ENCODE assay signal across 8 cellular contexts in genomic region chr7:100586266-100587025, GRCh38. TPM values are rescaled to one million over a fixed set of nuclear protein-coding genes. Genes with fewer than 3 reads are reported as not detected.
DNase-seq lines count a peak whose midpoint lies in the region; ATAC-seq lines count a peak whose summit lies in the region.

Gene FBXO24, plus strand, starts transcription at chr7:100586328. Its CDS starts 298 bp downstream, at chr7:100586626.

- H3K27me3 Mint-ChIP-seq in effector memory CD8-positive, alpha-beta T cell, result peaks cover 7 to 18% of the 10 kb centered on the region in 2 donors

- peak within 1 kb of the TSS; percentile 94 to 95 for H3K27ac Mint-ChIP-seq in effector memory CD8-positive, alpha-beta T cell

- peak within 1 kb of the TSS; percentile 97 to 98 for H3K4me3 Mint-ChIP-seq in effector memory CD8-positive, alpha-beta T cell

- H3K9me3 Mint-ChIP-seq in effector memory CD8-positive, alpha-beta T cell, result no peaks in the 10 kb centered on the region

- peaks cover 30 to 33% of the 10 kb centered on the region in 2 donors for H3K4me1 Mint-ChIP-seq in effector memory CD8-positive, alpha-beta T cell (ENCODE audit: low read depth in 2 of 2)

- peak; percentile 72 for ATAC-seq in GM21367 (IDR thresholded peaks at IDR 0.05; ENCODE audit: unreplicated experiment)
- peak; percentile 80 for ATAC-seq in effector memory CD8-positive, alpha-beta T cell (replicated peaks)

- DNase-seq in COR-L47 (lab: John Stamatoyannopoulos, UW), result peak; percentile 99
- DNase-seq in HT1080 (ENCODE audit: low read depth), result peak; percentile 100
- peak; percentile 100 for DNase-seq in NOMO-1 (lab: John Stamatoyannopoulos, UW; ENCODE audit: unreplicated experiment in 2 of 2)
- DNase-seq in activated CD8-positive, alpha-beta memory T cell treated with anti-CD3 and anti-CD28 coated beads for 48 hours (ENCODE audit: low read depth in 2 of 3, low spot score in 2 of 3), result peak; percentile 91 to 98 (median 98)
- DNase-seq in effector memory CD8-positive, alpha-beta T cell, result peak; percentile 98 to 99 (median 99)
- peak; percentile 100 for DNase-seq in medulla oblongata (ENCODE audit: extremely low spot score)
- DNase-seq in stimulated activated CD4-positive, alpha-beta T cell treated with anti-CD3 and anti-CD28 coated beads, TNF-alpha, amount 100 ng/mL, for 48 hours (ENCODE audit: low read depth in 3 of 3), result peak; percentile 99

- H3K36me3 Mint-ChIP-seq in effector memory CD8-positive, alpha-beta T cell (ENCODE audit: insufficient read depth), result peaks cover 33% of the 10 kb centered on the region

RNA-seq across cellular contexts. Expression of gene FBXO24, which starts in this region (rescaled TPM):
- 0.37 TPM in 1 of 2 replicates, not detected in the other for total RNA-seq in HT1080 (2014; rRNA removed; shearing (Covaris generic))
- 0.32 and 0.44 TPM in 2 replicates for polyA plus RNA-seq in HT1080 (2015; cell fraction: cytosol; rRNA removed)
- 1.6 and 2.1 TPM in 2 replicates for polyA plus RNA-seq in HT1080 (2015; cell fraction: nucleus; rRNA removed)

Comparison
In these comparisons a context has a peak if more than half of its experiments do, and no peak if none do; other contexts are left out.
1. Peak in every context shown above with its lines: DNase-seq and ATAC-seq.